In genomic region chr6:146857180-146857959, GRCh38 we compare ENCODE assay signal across 9 cellular contexts.
A peak's percentile ranks its signal among the peaks of the same experiment; 100 is the strongest.
DNase-seq lines count a peak whose midpoint lies in the region; FAIRE-seq and TF ChIP-seq lines count a peak whose summit lies in the region.
"Had no signal": no experiment of that assay in that cellular context is flagged by ENCODE, and none has a peak within 500 bp of the region (broad histone marks: within the 10 kb centered on the region; RNA-seq: fewer than 3 reads in every experiment).

No MANE protein-coding gene starts in this region.

- H4K20me1 ChIP-seq in H1 (replicated peaks in 1 of 2; ENCODE audit: control insufficient read depth in 1 of 2, insufficient read depth in 2 of 2, low read length in 2 of 2): no peaks in the 10 kb centered on the region

- POLR2A ChIA-PET in H1 (lab: Charles Lee; ENCODE audit: partially characterized antibody): no interaction called here

- H2BK15ac ChIP-seq in H1 (ENCODE audit: low read length) (no peak overlapping the region), mesendoderm (replicated peaks; ENCODE audit: low read depth) (no peak overlapping the region)

- no peak overlapping the region for H3K14ac ChIP-seq in H1 (ENCODE audit: insufficient read length)

- no peak for TF ChIP-seq EP300 in H1 (IDR thresholded peaks at IDR 0.05; ENCODE audit: borderline replicate concordance in 1 of 2, low read depth in 2 of 2, low read length in 2 of 2)

- peak overlapping the region; percentile 74 for H3K56ac ChIP-seq in H1 (replicated peaks; ENCODE audit: insufficient read length, low read depth, low read length)
- H3K56ac ChIP-seq in mesendoderm (ENCODE audit: low read length): peak overlapping the region; percentile 69

- H2BK120ac ChIP-seq in H1 (replicated peaks; ENCODE audit: low read depth, low read length) (no peak overlapping the region), mesendoderm (ENCODE audit: low read depth, low read length) (no peak overlapping the region)

- H2AFZ ChIP-seq in H1 (ENCODE audit: low read length): peak overlapping the region; percentile 40; the same call in 1 of the 2 replicates

- H3K4me3 ChIP-seq in HL-60 (replicated peaks; ENCODE audit: insufficient read depth, low read length) (no peak overlapping the region; the same call in 1 of the 2 replicates), H1 (ENCODE audit: extremely low read depth in 1 of 4, insufficient read depth in 2 of 4, low read depth in 3 of 4, low read length in 4 of 4) (peak overlapping the region in 3 of 4 experiments; percentile 23 to 58 (median 23); a peak in 5 of 8 replicates), mesendoderm (ENCODE audit: low read length) (peak overlapping the region; percentile 11)

- H4K91ac ChIP-seq in H1 (replicated peaks; ENCODE audit: insufficient read length, low read length): no peak overlapping the region

- no peak for TF ChIP-seq POLR2A in H1 (IDR thresholded peaks at IDR 0.05; ENCODE audit: control extremely low read depth in 1 of 2, low read depth in 2 of 2, low read length in 2 of 2)

- H2BK20ac ChIP-seq in H1 (ENCODE audit: low read length): no peak overlapping the region

- H3K18ac ChIP-seq in H1 (ENCODE audit: extremely low read depth, low read length) (no peak overlapping the region), mesendoderm (ENCODE audit: low read length) (no peak overlapping the region)

- DNase-seq in COLO668 (lab: John Stamatoyannopoulos, UW; ENCODE audit: unreplicated experiment): peak; percentile 58
- DNase-seq in GM20000 (ENCODE audit: low spot score): peak; percentile 75
- DNase-seq in HL-60 (ENCODE audit: low read depth in 1 of 2, low spot score in 1 of 2): peak; percentile 68 to 80
- peak; percentile 84 for DNase-seq in NCI-H82 (lab: John Stamatoyannopoulos, UW)
- DNase-seq in activated CD8-positive, alpha-beta memory T cell treated with anti-CD3 and anti-CD28 coated beads for 24 hours: peak; percentile 90
- DNase-seq in H1 (ENCODE audit: low read depth in 1 of 2, low spot score in 2 of 2): peak; percentile 51 to 87
- peak; percentile 83 for DNase-seq in mesendoderm
- DNase-seq in stimulated activated CD8-positive, alpha-beta memory T cell treated with anti-CD3 and anti-CD28 coated beads, Interleukin-12 subunit alpha, Interleukin-12 subunit beta, amount 100 ng/mL, for 4 hours (ENCODE audit: low read depth): peak; percentile 41

- H3K4me2 ChIP-seq in H1 (ENCODE audit: insufficient read depth in 1 of 2, low read depth in 2 of 2, low read length in 2 of 2) (peak overlapping the region; percentile 22 to 70; a peak in 3 of 4 replicates), mesendoderm (ENCODE audit: low read length) (peak overlapping the region; percentile 63)

- H3K27me3 ChIP-seq in HL-60 (ENCODE audit: insufficient read depth, poor library complexity, severe bottlenecking) (no peaks in the 10 kb centered on the region), H1 (replicated peaks in 1 of 4; ENCODE audit: control insufficient read depth in 3 of 4, extremely low read depth in 1 of 4, insufficient read depth in 3 of 4, low read length in 3 of 4) (no peaks in the 10 kb centered on the region), mesendoderm (ENCODE audit: insufficient read depth, low read length, poor library complexity) (no peaks in the 10 kb centered on the region)

- no peak overlapping the region for H2AK5ac ChIP-seq in H1 (ENCODE audit: low read depth, low read length)
- no peak overlapping the region for H2AK5ac ChIP-seq in mesendoderm (ENCODE audit: low read length)

- no peaks in the 10 kb centered on the region for H3K9me3 ChIP-seq in H1 (ENCODE audit: insufficient read depth in 2 of 2, low read depth in 1 of 2, low read length in 1 of 2)

- peak overlapping the region; percentile 72 for H3K4ac ChIP-seq in H1 (replicated peaks; ENCODE audit: insufficient read length, low read depth, low read length)
- H3K4ac ChIP-seq in mesendoderm (ENCODE audit: low read depth, low read length): no peak overlapping the region

- H3K4me1 ChIP-seq in H1 (replicated peaks in 1 of 4; ENCODE audit: control insufficient read depth in 3 of 4, insufficient read depth in 4 of 4, low read length in 3 of 4) (peaks cover 0 to 2% (median 0%) of the 10 kb centered on the region in 4 experiments; a peak in 1 of 7 replicates), mesendoderm (ENCODE audit: control insufficient read depth, low read depth, low read length) (no peaks in the 10 kb centered on the region)

- H2BK5ac ChIP-seq in H1 (ENCODE audit: low read depth, low read length) (no peak overlapping the region), mesendoderm (ENCODE audit: low read length) (no peak overlapping the region)

- H3K23me2 ChIP-seq in H1 (ENCODE audit: low read depth, low read length): no peaks in the 10 kb centered on the region; the same call in 1 of the 2 replicates

- CTCF ChIA-PET in H1 (lab: Charles Lee; ENCODE audit: partially characterized antibody): interaction anchor here (0.6 to 1.6 kb wide), 9 partner anchors 8 to 429 kb away, joined by 3 to 5 read pairs (median 4); no protein-coding TSS in a partner anchor

- no peak overlapping the region for H3K23ac ChIP-seq in H1 (ENCODE audit: insufficient read length)
- no peak overlapping the region for H3K23ac ChIP-seq in mesendoderm (ENCODE audit: low read length)

- peak; percentile 93 to 94 for TF ChIP-seq RAD21 in H1 (IDR thresholded peaks at IDR 0.05 in 1 of 2, conservative IDR thresholded peaks at IDR 0.05 in 1 of 2; ENCODE audit: low read depth in 2 of 2, low read length in 2 of 2)

- H3K36me3 ChIP-seq in H1 (ENCODE audit: control insufficient read depth in 2 of 4, insufficient read depth in 4 of 4, low read length in 3 of 4): no peaks in the 10 kb centered on the region
- H3K36me3 ChIP-seq in mesendoderm (ENCODE audit: control insufficient read depth, insufficient read depth, low read length): no peaks in the 10 kb centered on the region

- H2BK12ac ChIP-seq in H1 (ENCODE audit: low read depth, low read length): peak overlapping the region; percentile 50; the same call in 1 of the 2 replicates

- H3K79me2 ChIP-seq in H1 (ENCODE audit: control insufficient read depth in 1 of 2, insufficient read depth in 2 of 2, low read length in 2 of 2) (no peaks in the 10 kb centered on the region), mesendoderm (ENCODE audit: control insufficient read depth, insufficient read depth, low read length) (no peaks in the 10 kb centered on the region)

- H3K27ac ChIP-seq in HL-60 (replicated peaks): no peak overlapping the region
- H3K27ac ChIP-seq in H1 (ENCODE audit: low read depth, low read length): no peak overlapping the region
- H3K27ac ChIP-seq in mesendoderm (ENCODE audit: low read depth, low read length): no peak overlapping the region
- H3K27ac ChIP-seq: epithelial cell of prostate had no signal

- TF ChIP-seq CTCF in GM20000 (IDR thresholded peaks at IDR 0.05; ENCODE audit: extremely low read depth, missing control alignments) (peak; percentile 98), HL-60 (IDR thresholded peaks at IDR 0.05; ENCODE audit: insufficient read depth, low read length) (peak; percentile 81), H1 (IDR thresholded peaks at IDR 0.05; ENCODE audit: control extremely low read depth in 1 of 3, insufficient read depth in 1 of 3, low read depth in 1 of 3, low read length in 3 of 3) (peak; percentile 89 to 91 (median 90))

- H3K9ac ChIP-seq in H1 (replicated peaks in 1 of 4; ENCODE audit: extremely low read depth in 1 of 4, low read depth in 3 of 4, low read length in 3 of 4): no peak overlapping the region
- peak overlapping the region; percentile 56 for H3K9ac ChIP-seq in mesendoderm (ENCODE audit: low read length)

- H4K5ac ChIP-seq in H1 (ENCODE audit: insufficient read length, low read depth, low read length) (no peak overlapping the region), mesendoderm (ENCODE audit: low read length) (no peak overlapping the region)

- FAIRE-seq in H1 (lab: Jason Lieb, UNC): no peak

- 20% methylated on average over 27 of the region's 27 CpGs; no CpG with 5 or more reads in 1 of the 2 experiments for whole genome bisulfite sequencing in H1 (ENCODE audit: extremely low coverage in 1 of 2, insufficient coverage in 1 of 2, insufficient read length in 1 of 2, insufficient replicate concordance in 2 of 2, low coverage in 1 of 2, low lambda C conversion rate in 2 of 2, missing lambda C conversion rate in 1 of 2), 2 experiments
- WGBS in mesendoderm (ENCODE audit: extremely low coverage, insufficient coverage, low lambda C conversion rate): no CpG with 5 or more reads among the region's 27 CpGs

- H4K8ac ChIP-seq in H1 (ENCODE audit: extremely low read depth, insufficient read depth, low read length): peak overlapping the region; percentile 64; the same call in 1 of the 2 replicates
- no peak overlapping the region for H4K8ac ChIP-seq in mesendoderm (ENCODE audit: low read depth, low read length)

- no peaks in the 10 kb centered on the region for H3K79me1 ChIP-seq in H1 (ENCODE audit: low read depth, low read length)
- H3K79me1 ChIP-seq in mesendoderm (ENCODE audit: low read length): no peaks in the 10 kb centered on the region

TF ChIP-seq in H1, 55 proteins besides CTCF, POLR2A, EP300 and RAD21 (continues in another document):
- peak; percentile 56; the same call in 1 of the 2 replicates for TF ChIP-seq JUN (IDR thresholded peaks at IDR 0.05; ENCODE audit: low read depth, low read length)
- 0 out of 2 replicates have a peak, but pooled peaks have one; percentile 6 for TF ChIP-seq TCF12 (IDR thresholded peaks at IDR 0.05; ENCODE audit: low read depth, low read length)
